In genomic region chrX:40176256-40176978, GRCh38 we compare ENCODE assay signal across 8 cellular contexts.
DNase-seq lines count a peak whose midpoint lies in the region; TF ChIP-seq lines count a peak whose summit lies in the region.

No MANE protein-coding gene starts in this region.

- TF ChIP-seq CTCF in HL-60 (IDR thresholded peaks at IDR 0.05; ENCODE audit: insufficient read depth, low read length), result no peak
- no peak for TF ChIP-seq CTCF in lower leg skin (IDR thresholded peaks at IDR 0.05)

- TF ChIP-seq POLR2A in lower leg skin (IDR thresholded peaks at IDR 0.05), result no peak

- peak overlapping the region; percentile 27 for H3K4me3 ChIP-seq in HL-60 (replicated peaks; ENCODE audit: insufficient read depth, low read length)
- H3K4me3 ChIP-seq in lower leg skin (ENCODE audit: low read depth, poor library complexity, severe bottlenecking), result peak overlapping the region; percentile 28

- intact Hi-C loops in lower leg skin (cut with DNase I; ENCODE audit: low total_unique reads), result no loop called here

- peak overlapping the region; percentile 99 for H3K27ac ChIP-seq in HL-60 (replicated peaks)
- H3K27ac ChIP-seq in cingulate gyrus (ENCODE audit: low read depth, low read length), result peak overlapping the region; percentile 65

- H3K27me3 ChIP-seq in HL-60 (ENCODE audit: insufficient read depth, poor library complexity, severe bottlenecking), result peaks cover 4% of the 10 kb centered on the region

- 0 to 7% methylated on average over 19 to 55 of the region's 86 CpGs for WGBS in lower leg skin, 2 donors

- peak; percentile 51 for DNase-seq in NCI-H2171 treated with DMSO at 0.1 percent for 48 hours (lab: John Stamatoyannopoulos, UW)
- no peak for DNase-seq in NCI-H2171 (lab: John Stamatoyannopoulos, UW)
- peak; percentile 61 to 62 for DNase-seq in HL-60 (ENCODE audit: low read depth in 1 of 2, low spot score in 1 of 2)
- peak; percentile 77 for DNase-seq in activated CD4-positive, CD25-positive, alpha-beta regulatory T cell treated with anti-CD3 and anti-CD28 coated beads, Interleukin-2, amount 50 U/mL, for 72 hours
- peak in 1 of 2 donors; percentile 93 for DNase-seq in lower leg skin (ENCODE audit: low spot score in 2 of 2)
- DNase-seq in stimulated activated CD4-positive, alpha-beta T cell treated with anti-CD3 and anti-CD28 coated beads, TNF-alpha, amount 100 ng/mL, for 24 hours (ENCODE audit: low read depth in 3 of 3), result peak; percentile 56 to 70 (median 58)
- DNase-seq in kidney glomerular epithelial cell (lab: John Stamatoyannopoulos, UW), result no peak

Comparison
In these comparisons a context has a peak if more than half of its experiments do, and no peak if none do; other contexts are left out.
1. DNase-seq: peak in NCI-H2171 treated with DMSO at 0.1 percent for 48 hours (single experiment), HL-60 (2 of 2), activated CD4-positive, CD25-positive, alpha-beta regulatory T cell treated with anti-CD3 and anti-CD28 coated beads, Interleukin-2, amount 50 U/mL, for 72 hours (single experiment) and stimulated activated CD4-positive, alpha-beta T cell treated with anti-CD3 and anti-CD28 coated beads, TNF-alpha, amount 100 ng/mL, for 24 hours (3 of 3); none in NCI-H2171 (single experiment) and kidney glomerular epithelial cell (single experiment).